1 cellular context compared by ENCODE assay signal in the genomic region with DNA sequence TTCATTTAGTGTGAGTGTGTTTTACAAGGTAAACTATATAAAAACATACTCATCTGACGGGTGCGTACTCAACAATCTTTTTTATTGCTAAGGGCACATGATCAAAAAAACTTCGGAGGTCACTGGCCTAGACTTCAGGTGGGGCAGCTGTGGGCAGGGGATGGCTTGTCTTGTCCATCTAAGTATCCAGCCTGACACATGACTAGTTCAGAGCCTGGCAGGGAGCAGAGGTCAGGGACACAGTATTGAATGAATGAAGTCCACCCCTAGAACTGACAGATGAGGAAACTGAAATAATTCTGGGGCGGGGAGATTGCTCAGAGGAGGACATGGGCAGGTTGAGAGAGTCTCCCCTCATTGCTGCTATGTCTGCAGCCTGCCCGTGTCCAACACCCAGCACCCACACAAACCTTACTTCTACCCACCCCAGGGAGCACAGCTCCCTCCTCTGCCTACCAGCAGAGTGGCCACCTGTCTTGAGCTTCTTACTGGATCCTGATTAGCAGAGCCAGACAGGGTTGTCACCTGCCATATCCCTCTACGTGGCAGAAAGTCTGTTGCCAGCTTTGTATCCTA.
TF ChIP-seq lines count a peak whose summit lies in the region.

No MANE protein-coding gene starts in this region.

TF ChIP-seq in HepG2, 621 proteins besides CTCF, POLR2A, EP300 and RAD21 (continued from another document and continues in another):
- TF ChIP-seq, protein P1, sequence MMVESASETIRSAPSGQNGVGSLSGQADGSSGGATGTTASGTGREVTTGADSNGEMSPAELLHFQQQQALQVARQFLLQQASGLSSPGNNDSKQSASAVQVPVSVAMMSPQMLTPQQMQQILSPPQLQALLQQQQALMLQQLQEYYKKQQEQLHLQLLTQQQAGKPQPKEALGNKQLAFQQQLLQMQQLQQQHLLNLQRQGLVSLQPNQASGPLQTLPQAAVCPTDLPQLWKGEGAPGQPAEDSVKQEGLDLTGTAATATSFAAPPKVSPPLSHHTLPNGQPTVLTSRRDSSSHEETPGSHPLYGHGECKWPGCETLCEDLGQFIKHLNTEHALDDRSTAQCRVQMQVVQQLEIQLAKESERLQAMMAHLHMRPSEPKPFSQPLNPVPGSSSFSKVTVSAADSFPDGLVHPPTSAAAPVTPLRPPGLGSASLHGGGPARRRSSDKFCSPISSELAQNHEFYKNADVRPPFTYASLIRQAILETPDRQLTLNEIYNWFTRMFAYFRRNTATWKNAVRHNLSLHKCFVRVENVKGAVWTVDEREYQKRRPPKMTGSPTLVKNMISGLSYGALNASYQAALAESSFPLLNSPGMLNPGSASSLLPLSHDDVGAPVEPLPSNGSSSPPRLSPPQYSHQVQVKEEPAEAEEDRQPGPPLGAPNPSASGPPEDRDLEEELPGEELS (CRISPR knock-in tag; IDR thresholded peaks at IDR 0.05), result no peak
- no peak for TF ChIP-seq MAF1 (CRISPR knock-in tag; IDR thresholded peaks at IDR 0.05; ENCODE audit: borderline replicate concordance)
- TF ChIP-seq NFIC (IDR thresholded peaks at IDR 0.05; ENCODE audit: low read length), result no peak
- no peak for TF ChIP-seq NAIF1 (CRISPR knock-in tag; IDR thresholded peaks at IDR 0.05; ENCODE audit: borderline replicate concordance)
- TF ChIP-seq, protein P2, sequence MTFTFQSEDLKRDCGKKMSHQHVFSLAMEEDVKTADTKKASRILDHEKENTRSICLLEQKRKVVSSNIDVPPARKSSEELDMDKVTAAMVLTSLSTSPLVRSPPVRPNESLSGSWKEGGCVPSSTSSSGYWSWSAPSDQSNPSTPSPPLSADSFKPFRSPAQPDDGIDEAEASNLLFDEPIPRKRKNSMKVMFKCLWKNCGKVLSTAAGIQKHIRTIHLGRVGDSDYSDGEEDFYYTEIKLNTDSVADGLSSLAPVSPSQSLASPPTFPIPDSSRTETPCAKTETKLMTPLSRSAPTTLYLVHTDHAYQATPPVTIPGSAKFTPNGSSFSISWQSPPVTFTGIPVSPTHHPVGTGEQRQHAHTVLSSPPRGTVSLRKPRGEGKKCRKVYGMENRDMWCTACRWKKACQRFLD (CRISPR knock-in tag; IDR thresholded peaks at IDR 0.05; ENCODE audit: borderline replicate concordance), result no peak
- peak; percentile 59; the same call in 1 of the 2 replicates for TF ChIP-seq ZMYM4 (CRISPR knock-in tag; IDR thresholded peaks at IDR 0.05)
- TF ChIP-seq HNF4A (CRISPR knock-in tag; IDR thresholded peaks at IDR 0.05), result peak; percentile 63
- TF ChIP-seq, protein P3, sequence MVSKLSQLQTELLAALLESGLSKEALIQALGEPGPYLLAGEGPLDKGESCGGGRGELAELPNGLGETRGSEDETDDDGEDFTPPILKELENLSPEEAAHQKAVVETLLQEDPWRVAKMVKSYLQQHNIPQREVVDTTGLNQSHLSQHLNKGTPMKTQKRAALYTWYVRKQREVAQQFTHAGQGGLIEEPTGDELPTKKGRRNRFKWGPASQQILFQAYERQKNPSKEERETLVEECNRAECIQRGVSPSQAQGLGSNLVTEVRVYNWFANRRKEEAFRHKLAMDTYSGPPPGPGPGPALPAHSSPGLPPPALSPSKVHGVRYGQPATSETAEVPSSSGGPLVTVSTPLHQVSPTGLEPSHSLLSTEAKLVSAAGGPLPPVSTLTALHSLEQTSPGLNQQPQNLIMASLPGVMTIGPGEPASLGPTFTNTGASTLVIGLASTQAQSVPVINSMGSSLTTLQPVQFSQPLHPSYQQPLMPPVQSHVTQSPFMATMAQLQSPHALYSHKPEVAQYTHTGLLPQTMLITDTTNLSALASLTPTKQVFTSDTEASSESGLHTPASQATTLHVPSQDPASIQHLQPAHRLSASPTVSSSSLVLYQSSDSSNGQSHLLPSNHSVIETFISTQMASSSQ (IDR thresholded peaks at IDR 0.05; ENCODE audit: low read depth), result no peak
- TF ChIP-seq, protein P3 (CRISPR knock-in tag; IDR thresholded peaks at IDR 0.05; ENCODE audit: borderline replicate concordance), result no peak
- no peak for TF ChIP-seq ZNF652 (CRISPR knock-in tag; IDR thresholded peaks at IDR 0.05; ENCODE audit: borderline replicate concordance, low read depth)
- TF ChIP-seq, protein P4, sequence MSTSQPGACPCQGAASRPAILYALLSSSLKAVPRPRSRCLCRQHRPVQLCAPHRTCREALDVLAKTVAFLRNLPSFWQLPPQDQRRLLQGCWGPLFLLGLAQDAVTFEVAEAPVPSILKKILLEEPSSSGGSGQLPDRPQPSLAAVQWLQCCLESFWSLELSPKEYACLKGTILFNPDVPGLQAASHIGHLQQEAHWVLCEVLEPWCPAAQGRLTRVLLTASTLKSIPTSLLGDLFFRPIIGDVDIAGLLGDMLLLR (CRISPR knock-in tag; IDR thresholded peaks at IDR 0.05), result no peak
- TF ChIP-seq ZNF577 (CRISPR knock-in tag; IDR thresholded peaks at IDR 0.05; ENCODE audit: borderline replicate concordance, low read depth), result no peak
- no peak for TF ChIP-seq ZNF883 (CRISPR knock-in tag; IDR thresholded peaks at IDR 0.05; ENCODE audit: not compliant biosample characterization)
- TF ChIP-seq HNF4G (IDR thresholded peaks at IDR 0.05; ENCODE audit: borderline replicate concordance, low read depth, low read length), result no peak
- no peak for TF ChIP-seq HNF4G (CRISPR knock-in tag; IDR thresholded peaks at IDR 0.05; ENCODE audit: borderline replicate concordance, low read depth)
- TF ChIP-seq RCOR2 (CRISPR knock-in tag; IDR thresholded peaks at IDR 0.05), result no peak
- TF ChIP-seq, protein P5, sequence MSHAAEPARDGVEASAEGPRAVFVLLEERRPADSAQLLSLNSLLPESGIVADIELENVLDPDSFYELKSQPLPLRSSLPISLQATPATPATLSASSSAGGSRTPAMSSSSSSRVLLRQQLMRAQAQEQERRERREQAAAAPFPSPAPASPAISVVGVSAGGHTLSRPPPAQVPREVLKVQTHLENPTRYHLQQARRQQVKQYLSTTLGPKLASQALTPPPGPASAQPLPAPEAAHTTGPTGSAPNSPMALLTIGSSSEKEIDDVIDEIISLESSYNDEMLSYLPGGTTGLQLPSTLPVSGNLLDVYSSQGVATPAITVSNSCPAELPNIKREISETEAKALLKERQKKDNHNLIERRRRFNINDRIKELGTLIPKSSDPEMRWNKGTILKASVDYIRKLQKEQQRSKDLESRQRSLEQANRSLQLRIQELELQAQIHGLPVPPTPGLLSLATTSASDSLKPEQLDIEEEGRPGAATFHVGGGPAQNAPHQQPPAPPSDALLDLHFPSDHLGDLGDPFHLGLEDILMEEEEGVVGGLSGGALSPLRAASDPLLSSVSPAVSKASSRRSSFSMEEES (CRISPR knock-in tag; IDR thresholded peaks at IDR 0.05), result peak; percentile 55; the same call in 1 of the 2 replicates
- no peak for TF ChIP-seq PAF1 (CRISPR knock-in tag; IDR thresholded peaks at IDR 0.05)
- TF ChIP-seq SUZ12 (IDR thresholded peaks at IDR 0.05; ENCODE audit: low read depth, low read length), result no peak
- no peak for TF ChIP-seq FOXJ3 (CRISPR knock-in tag; IDR thresholded peaks at IDR 0.05; ENCODE audit: borderline replicate concordance)
- TF ChIP-seq ONECUT2 (CRISPR knock-in tag; IDR thresholded peaks at IDR 0.05), result peak; percentile 74
- TF ChIP-seq, protein P6, sequence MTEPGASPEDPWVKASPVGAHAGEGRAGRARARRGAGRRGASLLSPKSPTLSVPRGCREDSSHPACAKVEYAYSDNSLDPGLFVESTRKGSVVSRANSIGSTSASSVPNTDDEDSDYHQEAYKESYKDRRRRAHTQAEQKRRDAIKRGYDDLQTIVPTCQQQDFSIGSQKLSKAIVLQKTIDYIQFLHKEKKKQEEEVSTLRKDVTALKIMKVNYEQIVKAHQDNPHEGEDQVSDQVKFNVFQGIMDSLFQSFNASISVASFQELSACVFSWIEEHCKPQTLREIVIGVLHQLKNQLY (CRISPR knock-in tag; IDR thresholded peaks at IDR 0.05), result no peak
- peak; percentile 67; the same call in 1 of the 2 replicates for TF ChIP-seq MEIS2 (CRISPR knock-in tag; IDR thresholded peaks at IDR 0.05)
- TF ChIP-seq, protein P7, sequence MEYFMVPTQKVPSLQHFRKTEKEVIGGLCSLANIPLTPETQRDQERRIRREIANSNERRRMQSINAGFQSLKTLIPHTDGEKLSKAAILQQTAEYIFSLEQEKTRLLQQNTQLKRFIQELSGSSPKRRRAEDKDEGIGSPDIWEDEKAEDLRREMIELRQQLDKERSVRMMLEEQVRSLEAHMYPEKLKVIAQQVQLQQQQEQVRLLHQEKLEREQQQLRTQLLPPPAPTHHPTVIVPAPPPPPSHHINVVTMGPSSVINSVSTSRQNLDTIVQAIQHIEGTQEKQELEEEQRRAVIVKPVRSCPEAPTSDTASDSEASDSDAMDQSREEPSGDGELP (IDR thresholded peaks at IDR 0.05; ENCODE audit: borderline replicate concordance, low read depth), result no peak
- no peak for TF ChIP-seq BRCA1 (CRISPR knock-in tag; IDR thresholded peaks at IDR 0.05)
- TF ChIP-seq, protein P8, sequence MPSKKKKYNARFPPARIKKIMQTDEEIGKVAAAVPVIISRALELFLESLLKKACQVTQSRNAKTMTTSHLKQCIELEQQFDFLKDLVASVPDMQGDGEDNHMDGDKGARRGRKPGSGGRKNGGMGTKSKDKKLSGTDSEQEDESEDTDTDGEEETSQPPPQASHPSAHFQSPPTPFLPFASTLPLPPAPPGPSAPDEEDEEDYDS (CRISPR knock-in tag; IDR thresholded peaks at IDR 0.05), result no peak
- peak; percentile 63; the same call in 1 of the 2 replicates for TF ChIP-seq HDAC1 (CRISPR knock-in tag; IDR thresholded peaks at IDR 0.05)
- TF ChIP-seq, protein P9, sequence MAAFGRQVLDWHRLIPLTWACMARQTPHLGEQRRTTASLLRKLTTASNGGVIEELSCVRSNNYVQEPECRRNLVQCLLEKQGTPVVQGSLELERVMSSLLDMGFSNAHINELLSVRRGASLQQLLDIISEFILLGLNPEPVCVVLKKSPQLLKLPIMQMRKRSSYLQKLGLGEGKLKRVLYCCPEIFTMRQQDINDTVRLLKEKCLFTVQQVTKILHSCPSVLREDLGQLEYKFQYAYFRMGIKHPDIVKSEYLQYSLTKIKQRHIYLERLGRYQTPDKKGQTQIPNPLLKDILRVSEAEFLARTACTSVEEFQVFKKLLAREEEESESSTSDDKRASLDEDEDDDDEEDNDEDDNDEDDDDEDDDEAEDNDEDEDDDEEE (CRISPR knock-in tag; IDR thresholded peaks at IDR 0.05), result no peak
- TF ChIP-seq, protein P10, sequence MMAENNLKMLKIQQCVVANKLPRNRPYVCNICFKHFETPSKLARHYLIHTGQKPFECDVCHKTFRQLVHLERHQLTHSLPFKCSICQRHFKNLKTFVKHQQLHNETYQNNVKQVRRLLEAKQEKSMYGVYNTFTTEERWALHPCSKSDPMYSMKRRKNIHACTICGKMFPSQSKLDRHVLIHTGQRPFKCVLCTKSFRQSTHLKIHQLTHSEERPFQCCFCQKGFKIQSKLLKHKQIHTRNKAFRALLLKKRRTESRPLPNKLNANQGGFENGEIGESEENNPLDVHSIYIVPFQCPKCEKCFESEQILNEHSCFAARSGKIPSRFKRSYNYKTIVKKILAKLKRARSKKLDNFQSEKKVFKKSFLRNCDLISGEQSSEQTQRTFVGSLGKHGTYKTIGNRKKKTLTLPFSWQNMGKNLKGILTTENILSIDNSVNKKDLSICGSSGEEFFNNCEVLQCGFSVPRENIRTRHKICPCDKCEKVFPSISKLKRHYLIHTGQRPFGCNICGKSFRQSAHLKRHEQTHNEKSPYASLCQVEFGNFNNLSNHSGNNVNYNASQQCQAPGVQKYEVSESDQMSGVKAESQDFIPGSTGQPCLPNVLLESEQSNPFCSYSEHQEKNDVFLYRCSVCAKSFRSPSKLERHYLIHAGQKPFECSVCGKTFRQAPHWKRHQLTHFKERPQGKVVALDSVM (CRISPR knock-in tag; IDR thresholded peaks at IDR 0.05), result no peak
- TF ChIP-seq ZNF772 (CRISPR knock-in tag; IDR thresholded peaks at IDR 0.05), result peak; percentile 32; the same call in 1 of the 2 replicates
- TF ChIP-seq ZNF263 (CRISPR knock-in tag; IDR thresholded peaks at IDR 0.05), result peak; percentile 59; the same call in 1 of the 2 replicates
- no peak for TF ChIP-seq ZNF703 (CRISPR knock-in tag; IDR thresholded peaks at IDR 0.05; ENCODE audit: borderline replicate concordance)
- TF ChIP-seq, protein P11, sequence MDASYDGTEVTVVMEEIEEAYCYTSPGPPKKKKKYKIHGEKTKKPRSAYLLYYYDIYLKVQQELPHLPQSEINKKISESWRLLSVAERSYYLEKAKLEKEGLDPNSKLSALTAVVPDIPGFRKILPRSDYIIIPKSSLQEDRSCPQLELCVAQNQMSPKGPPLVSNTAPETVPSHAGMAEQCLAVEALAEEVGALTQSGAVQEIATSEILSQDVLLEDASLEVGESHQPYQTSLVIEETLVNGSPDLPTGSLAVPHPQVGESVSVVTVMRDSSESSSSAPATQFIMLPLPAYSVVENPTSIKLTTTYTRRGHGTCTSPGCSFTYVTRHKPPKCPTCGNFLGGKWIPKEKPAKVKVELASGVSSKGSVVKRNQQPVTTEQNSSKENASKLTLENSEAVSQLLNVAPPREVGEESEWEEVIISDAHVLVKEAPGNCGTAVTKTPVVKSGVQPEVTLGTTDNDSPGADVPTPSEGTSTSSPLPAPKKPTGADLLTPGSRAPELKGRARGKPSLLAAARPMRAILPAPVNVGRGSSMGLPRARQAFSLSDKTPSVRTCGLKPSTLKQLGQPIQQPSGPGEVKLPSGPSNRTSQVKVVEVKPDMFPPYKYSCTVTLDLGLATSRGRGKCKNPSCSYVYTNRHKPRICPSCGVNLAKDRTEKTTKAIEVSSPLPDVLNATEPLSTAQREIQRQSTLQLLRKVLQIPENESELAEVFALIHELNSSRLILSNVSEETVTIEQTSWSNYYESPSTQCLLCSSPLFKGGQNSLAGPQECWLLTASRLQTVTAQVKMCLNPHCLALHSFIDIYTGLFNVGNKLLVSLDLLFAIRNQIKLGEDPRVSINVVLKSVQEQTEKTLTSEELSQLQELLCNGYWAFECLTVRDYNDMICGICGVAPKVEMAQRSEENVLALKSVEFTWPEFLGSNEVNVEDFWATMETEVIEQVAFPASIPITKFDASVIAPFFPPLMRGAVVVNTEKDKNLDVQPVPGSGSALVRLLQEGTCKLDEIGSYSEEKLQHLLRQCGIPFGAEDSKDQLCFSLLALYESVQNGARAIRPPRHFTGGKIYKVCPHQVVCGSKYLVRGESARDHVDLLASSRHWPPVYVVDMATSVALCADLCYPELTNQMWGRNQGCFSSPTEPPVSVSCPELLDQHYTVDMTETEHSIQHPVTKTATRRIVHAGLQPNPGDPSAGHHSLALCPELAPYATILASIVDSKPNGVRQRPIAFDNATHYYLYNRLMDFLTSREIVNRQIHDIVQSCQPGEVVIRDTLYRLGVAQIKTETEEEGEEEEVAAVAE (CRISPR knock-in tag; IDR thresholded peaks at IDR 0.05; ENCODE audit: borderline replicate concordance), result no peak
- TF ChIP-seq ZBTB3 (CRISPR knock-in tag; IDR thresholded peaks at IDR 0.05; ENCODE audit: borderline replicate concordance, low read depth), result peak; percentile 21; the same call in 1 of the 2 replicates
- 0 out of 2 replicates have a peak, but pooled peaks have one; percentile 26 for TF ChIP-seq ZBTB42 (CRISPR knock-in tag; IDR thresholded peaks at IDR 0.05)
- no peak for TF ChIP-seq GTF2F1 (IDR thresholded peaks at IDR 0.05; ENCODE audit: low read length)
